In the genomic region with DNA sequence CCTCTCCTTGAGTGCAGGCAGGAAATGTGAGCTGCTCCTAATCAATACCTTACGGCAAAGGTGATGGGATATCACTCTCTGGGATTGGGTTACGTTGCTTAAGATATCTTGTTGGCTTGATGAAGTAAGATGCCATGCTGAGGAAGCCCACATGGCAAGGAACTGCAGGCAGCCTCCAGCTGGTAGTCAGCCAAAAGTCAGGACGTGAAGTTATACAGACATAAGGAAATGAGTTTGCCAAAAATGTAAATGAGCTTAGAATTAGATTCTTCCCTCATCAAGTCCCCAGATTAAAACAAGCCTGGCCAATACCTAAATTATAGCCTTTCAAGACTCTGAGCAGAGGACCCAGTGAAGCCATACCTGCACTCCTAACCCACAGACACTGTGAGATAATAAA, we compare ENCODE assay signal across 26 cellular contexts.
"Had no signal": no experiment of that assay in that cellular context is flagged by ENCODE, and none has a peak within 500 bp of the region (broad histone marks: within the 10 kb centered on the region; RNA-seq: fewer than 3 reads in every experiment).

No MANE protein-coding gene starts in this region.

- H3K27ac ChIP-seq: brain microvascular endothelial cell, cardiac muscle cell, SK-N-MC had no signal

- H3K9me3 Mint-ChIP-seq: activated naive CD4-positive, alpha-beta T cell treated with anti-CD3 and anti-CD28 coated beads for 36 hours; activated T-cell treated with anti-CD3 and anti-CD28 coated beads, Interleukin-2, amount 50 U/mL, for 4 hours; T-helper 1 cell treated with Interleukin-12 subunit alpha and Interleukin-12 subunit beta and Interleukin-4 antibody, amounts not matched to agents 30 μg/mL and 1 μg/mL, for 36 hours had no signal

- ATAC-seq: activated T-cell treated with anti-CD3 and anti-CD28 coated beads, Interleukin-2, amount 50 U/mL, for 4 hours; Panc1; Right ventricle myocardium inferior had no signal

- H3K27me3 Mint-ChIP-seq: activated B cell treated with CpG ODN at 0.5 μM for 24 hours had no signal

- H3K36me3 Mint-ChIP-seq: activated CD4-positive, alpha-beta memory T cell treated with anti-CD3 and anti-CD28 coated beads for 36 hours; activated naive CD8-positive, alpha-beta T cell had no signal

- H3K4me1 Mint-ChIP-seq: activated B cell treated with CpG ODN at 0.5 μM for 24 hours; activated CD4-positive, alpha-beta T cell treated with anti-CD3 and anti-CD28 coated beads, Interleukin-2, amount 10 ng/mL, durations not matched to agents 24 days and 14 days had no signal

- H3K4me3 ChIP-seq: cardiac muscle cell, SK-N-MC had no signal

- H3K4me3 Mint-ChIP-seq: activated B cell treated with CpG ODN at 0.5 μM for 24 hours; activated CD4-positive, alpha-beta memory T cell treated with anti-CD3 and anti-CD28 coated beads for 36 hours; activated CD4-positive, alpha-beta T cell treated with anti-CD3 and anti-CD28 coated beads, Interleukin-2, amount 10 ng/mL, durations not matched to agents 24 days and 14 days; activated naive CD4-positive, alpha-beta T cell treated with anti-CD3 and anti-CD28 coated beads for 36 hours; activated naive CD8-positive, alpha-beta T cell; activated T-cell treated with anti-CD3 and anti-CD28 coated beads, Interleukin-2, amount 50 U/mL, for 4 hours; T-helper 1 cell treated with Interleukin-12 subunit alpha and Interleukin-12 subunit beta and Interleukin-4 antibody, amounts not matched to agents 30 μg/mL and 1 μg/mL, for 36 hours had no signal

- H3K27me3 ChIP-seq: brain microvascular endothelial cell, cardiac muscle cell had no signal

- DNase-seq: activated B cell treated with CpG ODN at 0.5 μM for 24 hours; activated CD4-positive, alpha-beta memory T cell treated with anti-CD3 and anti-CD28 coated beads for 36 hours; activated CD4-positive, alpha-beta T cell treated with anti-CD3 and anti-CD28 coated beads for 1 hour; activated CD4-positive, alpha-beta T cell treated with anti-CD3 and anti-CD28 coated beads, Interleukin-2, amount 10 ng/mL, durations not matched to agents 24 days and 14 days; activated CD8-positive, alpha-beta memory T cell treated with anti-CD3 and anti-CD28 coated beads for 24 hours; activated gamma-delta T cell; activated naive CD4-positive, alpha-beta T cell treated with anti-CD3 and anti-CD28 coated beads for 36 hours; activated T-cell treated with anti-CD3 and anti-CD28 coated beads, Interleukin-2, amount 50 U/mL, for 4 hours; brain microvascular endothelial cell; KG1; MV-4-11; NCI-H1092 treated with DMSO at 0.1 percent for 48 hours; NCI-H1417 treated with DMSO at 0.1 percent for 48 hours; NCI-H1694 treated with DMSO at 0.1 percent for 48 hours; NCI-H2029 treated with DMSO at 0.1 percent for 48 hours; NCI-H510A treated with DMSO at 0.1 percent for 48 hours; NCI-H69; NK-92 treated with Interleukin-12 subunit alpha and Interleukin-12 subunit beta, amount 100 ng/mL, for 24 hours; OCI-M1; RPMI8226 had no signal

- H3K36me3 ChIP-seq: brain microvascular endothelial cell, cardiac muscle cell had no signal

- H3K27ac Mint-ChIP-seq: activated B cell treated with CpG ODN at 0.5 μM for 24 hours; activated CD4-positive, alpha-beta memory T cell treated with anti-CD3 and anti-CD28 coated beads for 36 hours; activated CD4-positive, alpha-beta T cell treated with anti-CD3 and anti-CD28 coated beads, Interleukin-2, amount 10 ng/mL, durations not matched to agents 24 days and 14 days; activated naive CD4-positive, alpha-beta T cell treated with anti-CD3 and anti-CD28 coated beads for 36 hours; activated naive CD8-positive, alpha-beta T cell; T-helper 1 cell treated with Interleukin-12 subunit alpha and Interleukin-12 subunit beta and Interleukin-4 antibody, amounts not matched to agents 30 μg/mL and 1 μg/mL, for 36 hours had no signal
